Comparison of ENCODE assay signal across 9 cellular contexts in the genomic region with DNA sequence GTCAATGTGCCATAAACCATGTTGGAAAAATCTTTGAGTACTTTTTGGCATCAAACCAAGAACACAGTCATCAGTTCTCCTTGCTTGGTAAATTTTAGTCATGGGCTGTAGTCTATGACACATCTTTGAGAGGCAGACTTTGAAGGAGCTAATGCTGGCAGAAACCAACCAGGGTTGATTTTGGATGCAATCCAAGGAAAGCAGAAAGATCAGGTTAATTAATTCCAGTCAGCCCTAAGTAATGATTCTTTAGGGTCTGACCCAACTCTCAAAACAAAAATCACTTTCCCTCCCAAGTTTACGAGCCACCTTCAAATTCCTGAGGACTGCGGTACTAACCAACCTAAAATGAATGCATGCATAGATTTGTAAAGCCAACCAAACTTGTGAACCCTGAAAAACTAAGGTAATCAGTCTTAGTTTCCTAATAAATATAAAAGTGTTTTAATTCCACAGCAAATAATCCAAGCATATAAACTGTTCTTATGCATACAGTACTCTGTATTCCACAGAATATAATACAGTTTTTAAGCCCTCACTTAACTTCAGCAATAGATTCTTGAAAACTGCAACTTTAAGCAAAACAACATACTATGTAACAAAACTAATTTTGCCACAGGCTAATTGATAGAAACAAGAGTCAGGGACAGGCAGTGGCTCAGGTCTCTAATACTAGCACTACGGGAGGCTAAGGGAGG. TPM values are rescaled to one million over a fixed set of nuclear protein-coding genes. Genes with fewer than 3 reads are reported as not detected.
DNase-seq lines count a peak whose midpoint lies in the region; ATAC-seq, FAIRE-seq and TF ChIP-seq lines count a peak whose summit lies in the region.
"Had no signal": no experiment of that assay in that cellular context is flagged by ENCODE, and none has a peak within 500 bp of the region (broad histone marks: within the 10 kb centered on the region; RNA-seq: fewer than 3 reads in every experiment).

No MANE protein-coding gene starts in this region.

- H3K27ac ChIP-seq in kidney (ENCODE audit: low read depth in 2 of 2, low read length in 2 of 2), result peak overlapping the region; percentile 59 to 65

- H3K4me3 ChIP-seq in kidney (ENCODE audit: low read length in 2 of 2), result peak overlapping the region in 1 of 2 donors; percentile 26

- CTCF ChIA-PET in HEK293T (lab: Yijun Ruan, JAX) (no interaction called here), GM10248 (lab: Yijun Ruan, JAX) (interaction anchor here (1.4 kb wide), 1 partner anchor 14 kb away, joined by 4 read pairs; no protein-coding TSS in a partner anchor)

- no peaks in the 10 kb centered on the region for H3K9me3 ChIP-seq in kidney (ENCODE audit: control insufficient read depth in 1 of 2, low read length in 2 of 2)

- ATAC-seq in GM21529 (IDR thresholded peaks at IDR 0.05; ENCODE audit: unreplicated experiment), result no peak

- FAIRE-seq in kidney (lab: Jason Lieb, UNC), result peak; percentile 96
- FAIRE-seq in frontal cortex (lab: Jason Lieb, UNC), result no peak

- DNase-seq in AG08396 (ENCODE audit: low spot score) (peak; percentile 73), HEK293T (ENCODE audit: extremely low spot score) (peak; percentile 74), SW 1271 (lab: John Stamatoyannopoulos, UW) (peak; percentile 65 to 79), kidney (no peak), GM10248 (ENCODE audit: extremely low spot score) (no peak), frontal cortex (ENCODE audit: low spot score in 2 of 2) (no peak)
- DNase-seq in activated CD4-positive, alpha-beta T cell treated with anti-CD3 and anti-CD28 coated beads, Interleukin-2, amount 50 U/mL, for 4 hours, result no peak
- DNase-seq: midbrain had no signal

- peak overlapping the region in 1 of 2 donors; percentile 20 for H3K9ac ChIP-seq in kidney (ENCODE audit: low read length in 2 of 2)

- peaks cover 2 to 14% of the 10 kb centered on the region in 2 donors for H3K4me1 ChIP-seq in kidney (ENCODE audit: control insufficient read depth in 1 of 2, insufficient read depth in 1 of 2, low read depth in 1 of 2, low read length in 2 of 2)

- POLR2A ChIA-PET in HEK293T (lab: Yijun Ruan, JAX) (no interaction called here), GM10248 (lab: Yijun Ruan, JAX) (interaction anchor here (0.5 kb wide), 1 partner anchor 21 kb away, joined by 3 read pairs; no protein-coding TSS in a partner anchor)

- intact Hi-C loops in kidney (cut with DNase I), result no loop called here

- no peaks in the 10 kb centered on the region for H3K36me3 ChIP-seq in kidney (ENCODE audit: control insufficient read depth in 1 of 2, insufficient read depth in 2 of 2, low read length in 2 of 2)

- TF ChIP-seq CTCF in kidney (IDR thresholded peaks at IDR 0.05; ENCODE audit: borderline replicate concordance, extremely low read depth, insufficient read depth), result no peak
- no peak for TF ChIP-seq CTCF in GM10248 (IDR thresholded peaks at IDR 0.05; ENCODE audit: control extremely low read depth, extremely low read depth, low read depth, missing control alignments)

TF ChIP-seq in HEK293T, 16 proteins besides CTCF, POLR2A, EP300 and RAD21:
- TF ChIP-seq NFRKB (IDR thresholded peaks at IDR 0.05) (no peak), LEF1 (IDR thresholded peaks at IDR 0.05; ENCODE audit: borderline replicate concordance) (no peak), PKNOX1 (IDR thresholded peaks at IDR 0.05) (peak; percentile 89), CTBP1 (IDR thresholded peaks at IDR 0.05; ENCODE audit: borderline replicate concordance) (peak; percentile 83), TARDBP (IDR thresholded peaks at IDR 0.05) (no peak), ZNF384 (IDR thresholded peaks at IDR 0.05) (no peak)
TF ChIP-seq in HEK293T: peak in this region for 2.

RNA-seq across cellular contexts. Expression of gene AP1S3, which starts 22.0 kb away (rescaled TPM):
- total RNA-seq in kidney, result 85.3 TPM
- 2.5 TPM for polyA plus RNA-seq in kidney (ENCODE audit: insufficient read depth, low read depth, low replicate concordance)
- total RNA-seq in frontal cortex, result 2.0 TPM

Comparison
In these comparisons a context has a peak if more than half of its experiments do, and no peak if none do; other contexts are left out.
1. DNase-seq: peak in AG08396 (single experiment), HEK293T (single experiment) and SW 1271 (2 of 2); none in kidney (single experiment), GM10248 (single experiment), frontal cortex (0 of 2) and activated CD4-positive, alpha-beta T cell treated with anti-CD3 and anti-CD28 coated beads, Interleukin-2, amount 50 U/mL, for 4 hours (0 of 2).
2. RNA of gene AP1S3, which starts 22.0 kb away (total RNA-seq): 85.3 TPM in kidney (single experiment); 2.0 TPM in frontal cortex (single experiment); every median in the first group is over 10 times any median in the second.